1 cellular context compared by ENCODE assay signal in genomic region chr5:125829349-125829748, GRCh38.
A peak's percentile ranks its signal among the peaks of the same experiment; 100 is the strongest.
TF ChIP-seq lines count a peak whose summit lies in the region.

No MANE protein-coding gene starts in this region.

TF ChIP-seq in GM12878, 131 proteins besides CTCF, POLR2A, EP300 and RAD21:
- TF ChIP-seq RUNX3 (IDR thresholded peaks at IDR 0.05; ENCODE audit: low read length) (peak; percentile 51), SPI1 (IDR thresholded peaks at IDR 0.05; ENCODE audit: borderline replicate concordance, insufficient read depth, low read depth, low read length) (peak; percentile 97), IRF4 (IDR thresholded peaks at IDR 0.05; ENCODE audit: low read depth, low read length) (peak; percentile 59; the same call in 1 of the 2 replicates), CEBPZ (IDR thresholded peaks at IDR 0.05; ENCODE audit: low read depth, low read length) (no peak)
TF ChIP-seq in GM12878: peak in this region for 3.
